Comparison of ENCODE assay signal across 22 cellular contexts in genomic region chr1:167191958-167192357, GRCh38. TPM values are rescaled to one million over a fixed set of nuclear protein-coding genes. Genes with fewer than 3 reads are reported as not detected.
DNase-seq lines count a peak whose midpoint lies in the region; ATAC-seq, FAIRE-seq and TF ChIP-seq lines count a peak whose summit lies in the region.
"Had no signal": no experiment of that assay in that cellular context is flagged by ENCODE, and none has a peak within 500 bp of the region (broad histone marks: within the 10 kb centered on the region; RNA-seq: fewer than 3 reads in every experiment).

No MANE protein-coding gene starts in this region.

- peak overlapping the region; percentile 64 for H2AK5ac ChIP-seq in trophoblast cell (ENCODE audit: low read length)

- no peak overlapping the region for H3K23ac ChIP-seq in trophoblast cell (ENCODE audit: low read length)

- TF ChIP-seq CTCF in GM23338 (conservative IDR thresholded peaks at IDR 0.05; ENCODE audit: low read depth in 2 of 2), result no peak
- no peak for TF ChIP-seq CTCF in keratinocyte (optimal IDR thresholded peaks at IDR 0.05 in 1 of 3, IDR thresholded peaks at IDR 0.05 in 1 of 3, conservative IDR thresholded peaks at IDR 0.05 in 1 of 3; ENCODE audit: extremely low read depth in 1 of 3, insufficient read depth in 2 of 3, low read length in 3 of 3)

- no peaks in the 10 kb centered on the region for H3F3A ChIP-seq in GM23338 (replicated peaks; ENCODE audit: low read depth)

- H3K4ac ChIP-seq in trophoblast cell (ENCODE audit: low read depth, low read length), result no peak overlapping the region

- ATAC-seq in GM23338, result no peak
- ATAC-seq: CD8-positive, alpha-beta T cell had no signal

- no peaks in the 10 kb centered on the region for H3K79me1 ChIP-seq in trophoblast cell (ENCODE audit: low read length)

- no peak overlapping the region for H3K27ac Mint-ChIP-seq in GM23338
- H3K27ac Mint-ChIP-seq: CD4-positive, alpha-beta T cell; CD8-positive, alpha-beta T cell had no signal

- H3K9ac ChIP-seq in keratinocyte (ENCODE audit: control insufficient read depth, extremely low read depth, insufficient read depth, low read length) (no peak overlapping the region), trophoblast cell (ENCODE audit: low read length) (no peak overlapping the region)
- H3K9ac ChIP-seq: BLaER1 had no signal

- H4K8ac ChIP-seq in trophoblast cell (ENCODE audit: low read depth, low read length), result no peak overlapping the region

- peak; percentile 13 for FAIRE-seq in keratinocyte (lab: Jason Lieb, UNC)
- FAIRE-seq: A204.1, GM12891, GM19239 had no signal

- H3K4me1 Mint-ChIP-seq in GM23338, result peaks cover 9% of the 10 kb centered on the region

- H3K36me3 ChIP-seq in GM23338 (ENCODE audit: insufficient read depth) (no peaks in the 10 kb centered on the region), keratinocyte (ENCODE audit: control insufficient read depth in 2 of 2, extremely low read depth in 1 of 2, insufficient read depth in 2 of 2, low read length in 2 of 2) (no peaks in the 10 kb centered on the region), trophoblast cell (ENCODE audit: control insufficient read depth in 1 of 2, insufficient read depth in 2 of 2, low read length in 2 of 2) (no peaks in the 10 kb centered on the region)
- H3K36me3 ChIP-seq: BE2C, BLaER1 had no signal

- H2AFZ ChIP-seq in GM23338, result 0 out of 2 replicates have a peak overlapping the region, but pooled peaks have one; percentile 26
- no peak overlapping the region for H2AFZ ChIP-seq in keratinocyte (ENCODE audit: control insufficient read depth, low read length)
- no peak overlapping the region for H2AFZ ChIP-seq in trophoblast cell (ENCODE audit: insufficient read depth, low read length, poor library complexity)

- no peak overlapping the region for H2BK5ac ChIP-seq in trophoblast cell (ENCODE audit: low read depth, low read length, poor library complexity)

- no peaks in the 10 kb centered on the region for H3K27me3 Mint-ChIP-seq in GM23338 (ENCODE audit: insufficient read depth, low read depth, poor library complexity)

- H3K79me2 ChIP-seq in GM23338 (replicated peaks; ENCODE audit: insufficient read depth) (no peaks in the 10 kb centered on the region), keratinocyte (ENCODE audit: control insufficient read depth, insufficient read depth, low read length) (no peaks in the 10 kb centered on the region), trophoblast cell (ENCODE audit: control insufficient read depth, insufficient read depth, low read length, poor library complexity) (no peaks in the 10 kb centered on the region)

- H3K9me3 ChIP-seq in keratinocyte (ENCODE audit: control insufficient read depth, low read depth, low read length), result no peaks in the 10 kb centered on the region
- H3K9me3 ChIP-seq in trophoblast cell (ENCODE audit: insufficient read depth, low read depth, low read length), result no peaks in the 10 kb centered on the region
- H3K9me3 ChIP-seq: BE2C, Caco-2 had no signal

- H4K12ac ChIP-seq in trophoblast cell (ENCODE audit: low read depth, low read length), result no peak overlapping the region

- no peaks in the 10 kb centered on the region for H3K36me3 Mint-ChIP-seq in GM23338 (ENCODE audit: low read depth)
- H3K36me3 Mint-ChIP-seq: CD8-positive, alpha-beta T cell had no signal

- no peak overlapping the region for H2BK12ac ChIP-seq in trophoblast cell (ENCODE audit: low read length)

- dilution Hi-C loops in keratinocyte (cut with MboI; ENCODE audit: extremely low pct_ligation_motif_present, low sequenced_read_pairs), result no loop called here

- H4K20me1 ChIP-seq in GM23338 (replicated peaks; ENCODE audit: insufficient read depth) (no peaks in the 10 kb centered on the region), keratinocyte (ENCODE audit: control insufficient read depth, extremely low read depth, insufficient read depth, low read length) (no peaks in the 10 kb centered on the region)
- H4K20me1 ChIP-seq: BLaER1 had no signal

- no peak overlapping the region for H2BK120ac ChIP-seq in trophoblast cell (ENCODE audit: insufficient read depth, low read length, poor library complexity)

- H3K9me1 ChIP-seq in keratinocyte (ENCODE audit: control insufficient read depth, extremely low read depth, insufficient read depth, low read length), result no peaks in the 10 kb centered on the region

- H3K18ac ChIP-seq in trophoblast cell (ENCODE audit: low read length), result no peak overlapping the region

- H3K27me3 ChIP-seq in GM23338 (ENCODE audit: insufficient read depth), result no peaks in the 10 kb centered on the region
- no peaks in the 10 kb centered on the region for H3K27me3 ChIP-seq in keratinocyte (ENCODE audit: control insufficient read depth, extremely low read depth, insufficient read depth, low read length)
- H3K27me3 ChIP-seq in trophoblast cell (ENCODE audit: insufficient read depth, low read length), result no peaks in the 10 kb centered on the region
- H3K27me3 ChIP-seq: BE2C, BLaER1 had no signal

- no peak overlapping the region for H3K4me3 Mint-ChIP-seq in GM23338
- H3K4me3 Mint-ChIP-seq: CD4-positive, alpha-beta T cell; CD8-positive, alpha-beta T cell had no signal

- H3K4me1 ChIP-seq in GM23338 (ENCODE audit: insufficient read depth) (peaks cover 9% of the 10 kb centered on the region; the same call in 1 of the 2 replicates), keratinocyte (ENCODE audit: control insufficient read depth, extremely low read depth, insufficient read depth, low read length) (peaks cover 15% of the 10 kb centered on the region), trophoblast cell (ENCODE audit: control insufficient read depth in 1 of 2, insufficient read depth in 2 of 2, low read length in 2 of 2) (no peaks in the 10 kb centered on the region)
- H3K4me1 ChIP-seq: BE2C, BLaER1, Caco-2 had no signal

- no peak overlapping the region for H3K14ac ChIP-seq in trophoblast cell (ENCODE audit: low read length)

- H3K4me2 ChIP-seq in GM23338, result no peak overlapping the region
- H3K4me2 ChIP-seq in keratinocyte (ENCODE audit: control insufficient read depth, extremely low read depth, insufficient read depth, low read depth, low read length), result no peak overlapping the region
- no peak overlapping the region for H3K4me2 ChIP-seq in trophoblast cell (ENCODE audit: low read length)
- H3K4me2 ChIP-seq: BLaER1 had no signal

- WGBS in trophoblast cell (ENCODE audit: extremely low coverage, insufficient coverage, insufficient read length), result no CpG with 5 or more reads among the region's 1 CpG

- H3K9me3 Mint-ChIP-seq in GM23338, result no peaks in the 10 kb centered on the region
- H3K9me3 Mint-ChIP-seq: CD4-positive, alpha-beta T cell had no signal

- DNase-seq in ELF-1 (ENCODE audit: low read depth, low spot score) (peak; percentile 36), GM23338 (ENCODE audit: low spot score) (no peak), keratinocyte (ENCODE audit: low read depth, low spot score) (no peak), trophoblast cell (peak in 1 of 2 donors; percentile 43), RKO (ENCODE audit: low spot score) (no peak), C1 segment of cervical spinal cord (lab: John Stamatoyannopoulos, UW) (no peak), retina (no peak)
- no peak for DNase-seq in activated naive CD4-positive, alpha-beta T cell (lab: John Stamatoyannopoulos, UW)
- DNase-seq: 8988T; ACHN; BE2C; Caco-2; Calu3; CD4-positive, alpha-beta T cell; CD8-positive, alpha-beta T cell; DMS79 treated with DMSO at 0.1 percent for 48 hours; GDM1 had no signal

- H3K27ac ChIP-seq in GM23338 (ENCODE audit: low read depth) (no peak overlapping the region), keratinocyte (ENCODE audit: control insufficient read depth, insufficient read depth, low read length) (no peak overlapping the region), trophoblast cell (ENCODE audit: low read depth, low read length) (no peak overlapping the region)
- H3K27ac ChIP-seq: BLaER1, C4-2B had no signal

- no peak overlapping the region for H4K91ac ChIP-seq in trophoblast cell (ENCODE audit: low read depth, low read length)

- H3K9me2 ChIP-seq in GM23338 (ENCODE audit: insufficient read depth), result no peaks in the 10 kb centered on the region

- H3K4me3 ChIP-seq in GM23338 (no peak overlapping the region), keratinocyte (ENCODE audit: control insufficient read depth in 2 of 3, extremely low read depth in 1 of 3, insufficient read depth in 2 of 3, low read depth in 1 of 3, low read length in 3 of 3) (no peak overlapping the region), trophoblast cell (ENCODE audit: low read depth, low read length) (no peak overlapping the region)
- H3K4me3 ChIP-seq: BLaER1 had no signal

TF ChIP-seq in GM23338, 12 proteins besides CTCF, POLR2A, EP300 and RAD21 (continues in another document):
- TF ChIP-seq JUNB (IDR thresholded peaks at IDR 0.05; ENCODE audit: unreplicated experiment), result no peak
- TF ChIP-seq ETS1 (IDR thresholded peaks at IDR 0.05), result no peak

RNA-seq across cellular contexts. Expression of gene POU2F1, which starts 28.7 kb away (rescaled TPM):
- total RNA-seq in GM23338 (2014; rRNA removed; shearing (Covaris generic)), result 52.0 and 66.1 TPM in 2 replicates
- polyA plus RNA-seq in GM23338 (2016; fragmentation: Nextera tagmentation; extraction: Ambion mirVana) (29.9 and 38.8 TPM in 2 replicates), keratinocyte (3.2 to 5.9 TPM (median 4.1 TPM) in 3 replicates)
- polyA plus RNA-seq in keratinocyte (2011; ENCODE audit: low read depth), result 1.3 TPM
- 1.8 and 2.1 TPM in 2 replicates for polyA plus RNA-seq in keratinocyte (2011; cell fraction: cytosol; rRNA removed)
- 8.3 TPM in 2 replicates for polyA plus RNA-seq in keratinocyte (2011; cell fraction: nucleus; rRNA removed)
- 2.8 TPM in 2 replicates for polyA plus RNA-seq in keratinocyte (2012; ENCODE audit: low replicate concordance)
- 13.4 to 22.8 TPM (median 18.7 TPM) in 3 replicates for polyA minus RNA-seq in keratinocyte
- 2.5 TPM for polyA minus RNA-seq in keratinocyte (2011; cell fraction: cytosol; rRNA and poly(A)+ RNA removed)
- 8.8 and 18.6 TPM in 2 replicates for polyA minus RNA-seq in keratinocyte (2011; cell fraction: nucleus; rRNA and poly(A)+ RNA removed)
- 28.6 and 29.4 TPM in 2 replicates for polyA plus RNA-seq in trophoblast cell (2013)
